ENCODE assay signal across 6 cellular contexts in the genomic region with DNA sequence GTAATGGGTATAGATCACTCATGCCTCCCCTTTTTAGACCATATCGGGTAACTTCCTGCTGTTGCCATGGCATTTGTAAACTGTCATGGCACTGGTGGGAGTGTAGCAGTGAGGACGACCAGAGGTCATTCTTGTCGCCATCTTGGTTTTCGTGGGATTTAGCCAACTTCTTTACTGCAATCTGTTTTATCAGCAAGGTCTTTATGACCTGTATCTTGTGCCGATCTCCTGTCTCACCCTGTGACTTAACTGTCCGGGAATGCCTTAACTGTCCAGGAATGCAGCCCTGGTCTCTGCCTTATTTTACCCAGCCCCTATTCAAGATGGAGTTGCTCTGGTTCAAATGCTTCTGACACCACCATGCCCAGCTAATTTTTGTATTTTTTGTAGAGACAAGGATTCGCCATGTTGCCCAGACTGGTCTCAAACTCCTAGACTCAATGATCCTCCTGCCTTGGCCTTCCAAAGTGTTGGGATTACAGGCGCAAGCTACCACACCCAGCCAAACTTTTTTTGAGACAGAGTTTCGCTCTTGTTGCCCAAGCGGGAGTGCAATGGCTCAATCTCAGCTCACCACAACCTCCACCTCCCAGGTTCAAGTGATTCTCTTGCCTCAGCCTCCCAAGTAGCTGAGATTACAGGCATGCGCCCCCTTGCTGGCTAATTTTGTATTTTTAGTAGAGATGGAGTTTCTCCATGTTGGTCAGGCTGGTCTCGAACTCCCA.
DNase-seq lines count a peak whose midpoint lies in the region; ATAC-seq, FAIRE-seq and TF ChIP-seq lines count a peak whose summit lies in the region.
"Not testable (repeated sequence)": the region's sequence is repeated elsewhere in the genome, so short reads cannot be mapped to it uniquely, and the experiment has no call there.

No MANE protein-coding gene starts in this region.

- H3K9me3 Mint-ChIP-seq in HFFc6 = not testable (repeated sequence)

- H2AFZ ChIP-seq in H1 (ENCODE audit: low read length); trophoblast cell (ENCODE audit: insufficient read depth, low read length, poor library complexity): not testable (repeated sequence)

- TF ChIP-seq POLR2A in H1 (IDR thresholded peaks at IDR 0.05; ENCODE audit: control extremely low read depth in 1 of 2, low read depth in 2 of 2, low read length in 2 of 2) = not testable (repeated sequence)

- H2BK12ac ChIP-seq in H1 (ENCODE audit: low read depth, low read length) = not testable (repeated sequence)
- H2BK12ac ChIP-seq in trophoblast cell (ENCODE audit: low read length) = peak overlapping the region; percentile 65

- H3K9ac ChIP-seq in H1 (replicated peaks in 1 of 4; ENCODE audit: extremely low read depth in 1 of 4, low read depth in 3 of 4, low read length in 3 of 4); trophoblast cell (ENCODE audit: low read length): not testable (repeated sequence)

- H4K5ac ChIP-seq in H1 (ENCODE audit: insufficient read length, low read depth, low read length) = not testable (repeated sequence)

- not testable (repeated sequence) for H3K18ac ChIP-seq in H1 (ENCODE audit: extremely low read depth, low read length)
- H3K18ac ChIP-seq in trophoblast cell (ENCODE audit: low read length) = peak overlapping the region; percentile 46

- H3K23me2 ChIP-seq in H1 (ENCODE audit: low read depth, low read length) = not testable (repeated sequence)

- POLR2A ChIA-PET in H1 (lab: Charles Lee; ENCODE audit: partially characterized antibody) = interaction anchor here (0.6 to 1.9 kb wide), 2 partner anchors 14 to 17 kb away, joined by 3 to 5 read pairs; no protein-coding TSS in a partner anchor

- not testable (repeated sequence) for H3K36me3 ChIP-seq in H1 (ENCODE audit: control insufficient read depth in 2 of 4, insufficient read depth in 4 of 4, low read length in 3 of 4); trophoblast cell (ENCODE audit: control insufficient read depth in 1 of 2, insufficient read depth in 2 of 2, low read length in 2 of 2)

- peaks cover 17% of the 10 kb centered on the region for H3K4me1 Mint-ChIP-seq in HFFc6 (ENCODE audit: low read depth)

- not testable (repeated sequence) for H2BK15ac ChIP-seq in H1 (ENCODE audit: low read length)

- H4K12ac ChIP-seq in trophoblast cell (ENCODE audit: low read depth, low read length) = not testable (repeated sequence)

- not testable (repeated sequence) for H3K4ac ChIP-seq in H1 (replicated peaks; ENCODE audit: insufficient read length, low read depth, low read length); trophoblast cell (ENCODE audit: low read depth, low read length)

- H3K79me1 ChIP-seq in H1 (ENCODE audit: low read depth, low read length); trophoblast cell (ENCODE audit: low read length): not testable (repeated sequence)

- TF ChIP-seq CTCF in HFFc6 (IDR thresholded peaks at IDR 0.05) = peak; percentile 20; the same call in 1 of the 2 replicates
- not testable (repeated sequence) for TF ChIP-seq CTCF in H1 (IDR thresholded peaks at IDR 0.05; ENCODE audit: control extremely low read depth in 1 of 3, insufficient read depth in 1 of 3, low read depth in 1 of 3, low read length in 3 of 3)

- not testable (repeated sequence) for FAIRE-seq in RCC 7860 (lab: Jason Lieb, UNC); H1 (lab: Jason Lieb, UNC)

- not testable (repeated sequence) for ATAC-seq in SK-N-SH treated with all-trans-retinoic acid at 6 μM for 48 hours

- not testable (repeated sequence) for H3K4me3 ChIP-seq in H1 (ENCODE audit: extremely low read depth in 1 of 4, insufficient read depth in 2 of 4, low read depth in 3 of 4, low read length in 4 of 4); trophoblast cell (ENCODE audit: low read depth, low read length)

- not testable (repeated sequence) for H2BK120ac ChIP-seq in H1 (replicated peaks; ENCODE audit: low read depth, low read length)
- peak overlapping the region; percentile 91 for H2BK120ac ChIP-seq in trophoblast cell (ENCODE audit: insufficient read depth, low read length, poor library complexity)

- CTCF ChIA-PET in H1 (lab: Charles Lee; ENCODE audit: partially characterized antibody) = interaction anchor here (0.9 to 1.2 kb wide), 4 partner anchors 12 to 163 kb away, joined by 3 to 4 read pairs (median 3); no protein-coding TSS in a partner anchor

- not testable (repeated sequence) for TF ChIP-seq EP300 in H1 (IDR thresholded peaks at IDR 0.05; ENCODE audit: borderline replicate concordance in 1 of 2, low read depth in 2 of 2, low read length in 2 of 2)

- not testable (repeated sequence) for H3K27me3 Mint-ChIP-seq in HFFc6 (ENCODE audit: insufficient read depth)

- not testable (repeated sequence) for H3K56ac ChIP-seq in H1 (replicated peaks; ENCODE audit: insufficient read length, low read depth, low read length)

- H3K36me3 Mint-ChIP-seq in HFFc6 (ENCODE audit: low read depth) = not testable (repeated sequence)

- H3K4me1 ChIP-seq in H1 (replicated peaks in 1 of 4; ENCODE audit: control insufficient read depth in 3 of 4, insufficient read depth in 4 of 4, low read length in 3 of 4); trophoblast cell (ENCODE audit: control insufficient read depth in 1 of 2, insufficient read depth in 2 of 2, low read length in 2 of 2): not testable (repeated sequence)

- DNase-seq in EH (ENCODE audit: low read depth) = peak; percentile 30
- not testable (repeated sequence) for DNase-seq in HFFc6; H1 (ENCODE audit: low read depth in 1 of 2, low spot score in 2 of 2)
- DNase-seq in RCC 7860 (ENCODE audit: low spot score) = peak; percentile 23
- peak; percentile 57 to 80 for DNase-seq in trophoblast cell

- WGBS in H1 (ENCODE audit: extremely low coverage in 1 of 2, insufficient coverage in 1 of 2, insufficient read length in 1 of 2, insufficient replicate concordance in 2 of 2, low coverage in 1 of 2, low lambda C conversion rate in 2 of 2, missing lambda C conversion rate in 1 of 2), 2 experiments = 95% methylated on average over 12 of the region's 12 CpGs; no CpG with 5 or more reads in 1 of the 2 experiments
- WGBS in trophoblast cell (ENCODE audit: extremely low coverage, insufficient coverage, insufficient read length) = no CpG with 5 or more reads among the region's 12 CpGs

- not testable (repeated sequence) for H4K20me1 ChIP-seq in H1 (replicated peaks in 1 of 2; ENCODE audit: control insufficient read depth in 1 of 2, insufficient read depth in 2 of 2, low read length in 2 of 2)

- H2BK20ac ChIP-seq in H1 (ENCODE audit: low read length) = not testable (repeated sequence)

- not testable (repeated sequence) for H3K4me2 ChIP-seq in H1 (ENCODE audit: insufficient read depth in 1 of 2, low read depth in 2 of 2, low read length in 2 of 2); trophoblast cell (ENCODE audit: low read length)

- not testable (repeated sequence) for H3K27ac ChIP-seq in H1 (ENCODE audit: low read depth, low read length); trophoblast cell (ENCODE audit: low read depth, low read length)

- not testable (repeated sequence) for H3K27me3 ChIP-seq in H1 (replicated peaks in 1 of 4; ENCODE audit: control insufficient read depth in 3 of 4, extremely low read depth in 1 of 4, insufficient read depth in 3 of 4, low read length in 3 of 4); trophoblast cell (ENCODE audit: insufficient read depth, low read length)

- H2AK5ac ChIP-seq in H1 (ENCODE audit: low read depth, low read length) = not testable (repeated sequence)
- peak overlapping the region; percentile 95 for H2AK5ac ChIP-seq in trophoblast cell (ENCODE audit: low read length)

- H3K9me3 ChIP-seq in H1 (ENCODE audit: insufficient read depth in 2 of 2, low read depth in 1 of 2, low read length in 1 of 2); trophoblast cell (ENCODE audit: insufficient read depth, low read depth, low read length): not testable (repeated sequence)

- H3K27ac Mint-ChIP-seq in HFFc6 = not testable (repeated sequence)

- peak overlapping the region; percentile 35; the same call in 1 of the 2 replicates for H4K8ac ChIP-seq in H1 (ENCODE audit: extremely low read depth, insufficient read depth, low read length)
- H4K8ac ChIP-seq in trophoblast cell (ENCODE audit: low read depth, low read length) = peak overlapping the region; percentile 69

- H3K23ac ChIP-seq in H1 (ENCODE audit: insufficient read length); trophoblast cell (ENCODE audit: low read length): not testable (repeated sequence)

- H4K91ac ChIP-seq in H1 (replicated peaks; ENCODE audit: insufficient read length, low read length) = not testable (repeated sequence)
- H4K91ac ChIP-seq in trophoblast cell (ENCODE audit: low read depth, low read length) = peak overlapping the region; percentile 84

- not testable (repeated sequence) for H3K4me3 Mint-ChIP-seq in HFFc6

- H3K79me2 ChIP-seq in H1 (ENCODE audit: control insufficient read depth in 1 of 2, insufficient read depth in 2 of 2, low read length in 2 of 2); trophoblast cell (ENCODE audit: control insufficient read depth, insufficient read depth, low read length, poor library complexity): not testable (repeated sequence)

- H2BK5ac ChIP-seq in H1 (ENCODE audit: low read depth, low read length) = not testable (repeated sequence)
- H2BK5ac ChIP-seq in trophoblast cell (ENCODE audit: low read depth, low read length, poor library complexity) = peak overlapping the region; percentile 39

- not testable (repeated sequence) for H3K14ac ChIP-seq in H1 (ENCODE audit: insufficient read length)
- H3K14ac ChIP-seq in trophoblast cell (ENCODE audit: low read length) = peak overlapping the region; percentile 63

- TF ChIP-seq RAD21 in H1 (IDR thresholded peaks at IDR 0.05 in 1 of 2, conservative IDR thresholded peaks at IDR 0.05 in 1 of 2; ENCODE audit: low read depth in 2 of 2, low read length in 2 of 2) = not testable (repeated sequence)

TF ChIP-seq in SK-N-SH treated with all-trans-retinoic acid at 6 μM for 48 hours, 23 proteins besides CTCF, POLR2A, EP300 and RAD21:
- TF ChIP-seq SNAI2 (CRISPR knock-in tag; IDR thresholded peaks at IDR 0.05) = peak; percentile 56; the same call in 1 of the 2 replicates
- 0 out of 2 replicates have a peak, but pooled peaks have one; percentile 27 for TF ChIP-seq ISL1 (CRISPR knock-in tag; IDR thresholded peaks at IDR 0.05)
TF ChIP-seq in SK-N-SH treated with all-trans-retinoic acid at 6 μM for 48 hours: peak in this region for 2; not testable (repeated sequence) for 21.

TF ChIP-seq in H1, 55 proteins besides CTCF, POLR2A, EP300 and RAD21:
- peak; percentile 52; the same call in 1 of the 2 replicates for TF ChIP-seq YY1 (IDR thresholded peaks at IDR 0.05; ENCODE audit: low read depth, low read length)
TF ChIP-seq in H1: peak in this region for 1; not testable (repeated sequence) for 54.
